1 cellular context compared by ENCODE assay signal in genomic region chr4:123415977-123416376, GRCh38.
TF ChIP-seq lines count a peak whose summit lies in the region.

No MANE protein-coding gene starts in this region.

TF ChIP-seq in HepG2, 621 proteins besides CTCF, POLR2A, EP300 and RAD21 (continued from another document and continues in another):
- no peak for TF ChIP-seq PRDM10 (CRISPR knock-in tag; IDR thresholded peaks at IDR 0.05; ENCODE audit: low read depth)
- TF ChIP-seq ZSCAN31 (CRISPR knock-in tag; IDR thresholded peaks at IDR 0.05; ENCODE audit: low read depth): no peak
- peak; percentile 90 for TF ChIP-seq ARID5B (CRISPR knock-in tag; IDR thresholded peaks at IDR 0.05)
- no peak for TF ChIP-seq PAX8 (CRISPR knock-in tag; IDR thresholded peaks at IDR 0.05; ENCODE audit: borderline replicate concordance)
- TF ChIP-seq SIN3A (IDR thresholded peaks at IDR 0.05; ENCODE audit: borderline replicate concordance, low read depth, low read length): no peak
- TF ChIP-seq POGZ (CRISPR knock-in tag; IDR thresholded peaks at IDR 0.05): peak; percentile 62
- peak; percentile 25 for TF ChIP-seq HNF4A (CRISPR knock-in tag; IDR thresholded peaks at IDR 0.05)
- TF ChIP-seq REST (IDR thresholded peaks at IDR 0.05; ENCODE audit: borderline replicate concordance in 1 of 2, low read depth in 1 of 2, low read length in 2 of 2): no peak; a peak in 1 of 4 replicates
- TF ChIP-seq KAT8 (CRISPR knock-in tag; IDR thresholded peaks at IDR 0.05): peak; percentile 21; the same call in 1 of the 2 replicates
- TF ChIP-seq SMARCC2 (IDR thresholded peaks at IDR 0.05): no peak
- peak; percentile 82 for TF ChIP-seq GATAD2A (CRISPR knock-in tag; IDR thresholded peaks at IDR 0.05)
- no peak for TF ChIP-seq ZNF136 (CRISPR knock-in tag; IDR thresholded peaks at IDR 0.05; ENCODE audit: low read depth)
- no peak for TF ChIP-seq ZNF597 (CRISPR knock-in tag; IDR thresholded peaks at IDR 0.05)
- TF ChIP-seq MED13 (CRISPR knock-in tag; IDR thresholded peaks at IDR 0.05): peak; percentile 77; the same call in 1 of the 2 replicates
- TF ChIP-seq PITX1 (CRISPR knock-in tag; IDR thresholded peaks at IDR 0.05): no peak
- 0 out of 2 replicates have a peak, but pooled peaks have one; percentile 47 for TF ChIP-seq HMG20B (CRISPR knock-in tag; conservative IDR thresholded peaks at IDR 0.05)
- peak; percentile 79 for TF ChIP-seq TCF7 (IDR thresholded peaks at IDR 0.05; ENCODE audit: low read depth)
- no peak for TF ChIP-seq SYNCRIP (IDR thresholded peaks at IDR 0.05; ENCODE audit: insufficient read depth, low read depth, low read length)
- no peak for TF ChIP-seq PBX2 (CRISPR knock-in tag; IDR thresholded peaks at IDR 0.05)
- TF ChIP-seq FOSL1 (CRISPR knock-in tag; IDR thresholded peaks at IDR 0.05; ENCODE audit: borderline replicate concordance): peak; percentile 59; the same call in 1 of the 2 replicates
- peak; percentile 83 for TF ChIP-seq ELF3 (CRISPR knock-in tag; IDR thresholded peaks at IDR 0.05)
- peak; percentile 77 for TF ChIP-seq NR2F6 (IDR thresholded peaks at IDR 0.05)
- peak; percentile 80 for TF ChIP-seq NR2F6 (CRISPR knock-in tag; IDR thresholded peaks at IDR 0.05)
- peak; percentile 47; the same call in 1 of the 2 replicates for TF ChIP-seq HOMEZ (CRISPR knock-in tag; IDR thresholded peaks at IDR 0.05; ENCODE audit: low read depth)
- no peak for TF ChIP-seq KDM3A (CRISPR knock-in tag; IDR thresholded peaks at IDR 0.05; ENCODE audit: low read depth)
- TF ChIP-seq ZNF530 (CRISPR knock-in tag; IDR thresholded peaks at IDR 0.05; ENCODE audit: low read depth): no peak
- TF ChIP-seq RBAK (CRISPR knock-in tag; IDR thresholded peaks at IDR 0.05): no peak
- no peak for TF ChIP-seq ZNF274 (CRISPR knock-in tag; IDR thresholded peaks at IDR 0.05)
- no peak for TF ChIP-seq SCMH1 (CRISPR knock-in tag; IDR thresholded peaks at IDR 0.05; ENCODE audit: borderline replicate concordance)
- TF ChIP-seq MYNN (CRISPR knock-in tag; IDR thresholded peaks at IDR 0.05; ENCODE audit: low read depth): no peak
- no peak for TF ChIP-seq CREB3 (CRISPR knock-in tag; IDR thresholded peaks at IDR 0.05)
- 0 out of 2 replicates have a peak, but pooled peaks have one; percentile 27 for TF ChIP-seq ZBTB33 (CRISPR knock-in tag; IDR thresholded peaks at IDR 0.05)
- TF ChIP-seq THRA (CRISPR knock-in tag; IDR thresholded peaks at IDR 0.05; ENCODE audit: borderline replicate concordance): peak; percentile 76; the same call in 1 of the 2 replicates
- TF ChIP-seq SIX4 (CRISPR knock-in tag; IDR thresholded peaks at IDR 0.05): peak; percentile 69; the same call in 1 of the 2 replicates
- peak; percentile 83; the same call in 1 of the 2 replicates for TF ChIP-seq SOX5 (CRISPR knock-in tag; IDR thresholded peaks at IDR 0.05; ENCODE audit: borderline replicate concordance)
- TF ChIP-seq SP140L (CRISPR knock-in tag; IDR thresholded peaks at IDR 0.05; ENCODE audit: borderline replicate concordance): no peak
- TF ChIP-seq NFKBIZ (CRISPR knock-in tag; IDR thresholded peaks at IDR 0.05): no peak
- TF ChIP-seq SP5 (CRISPR knock-in tag; IDR thresholded peaks at IDR 0.05; ENCODE audit: borderline replicate concordance, low read depth): peak; percentile 42; the same call in 1 of the 2 replicates
- TF ChIP-seq FOXJ3 (CRISPR knock-in tag; IDR thresholded peaks at IDR 0.05; ENCODE audit: borderline replicate concordance): 0 out of 2 replicates have a peak, but pooled peaks have one; percentile 25
- TF ChIP-seq ZNF724P (CRISPR knock-in tag; IDR thresholded peaks at IDR 0.05; ENCODE audit: borderline replicate concordance): no peak
- TF ChIP-seq TARDBP (CRISPR knock-in tag; IDR thresholded peaks at IDR 0.05): no peak
- no peak for TF ChIP-seq ZNF672 (CRISPR knock-in tag; IDR thresholded peaks at IDR 0.05)
